Comparison of ENCODE assay signal across 21 cellular contexts in the genomic region with DNA sequence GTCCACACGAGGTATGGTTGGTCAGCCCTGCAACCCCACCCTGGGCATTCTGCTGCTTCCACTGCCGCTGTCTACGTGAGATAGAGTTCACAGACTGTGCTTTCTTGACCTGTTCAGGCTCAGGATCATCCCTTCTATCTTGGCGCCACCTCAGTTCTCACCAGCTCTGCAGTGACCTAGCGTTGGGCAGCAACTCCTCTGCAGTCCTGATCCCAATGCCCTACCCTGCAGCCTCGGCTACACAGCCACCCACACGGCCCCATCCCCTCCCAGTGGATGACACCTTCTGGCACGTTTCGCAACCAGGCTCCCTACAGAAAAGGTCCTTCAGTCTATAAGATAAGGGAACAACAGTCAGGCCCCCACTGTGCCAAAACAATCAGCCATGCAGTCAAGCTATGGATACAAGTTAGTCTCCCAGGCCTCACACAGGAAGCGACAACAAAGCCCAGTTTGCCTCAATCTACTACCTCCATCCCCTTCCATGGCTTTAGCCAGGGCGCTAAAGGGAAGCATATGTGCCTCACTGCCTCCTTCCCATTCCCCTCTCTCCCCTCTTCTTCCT.
"Had no signal": no experiment of that assay in that cellular context is flagged by ENCODE, and none has a peak within 500 bp of the region (broad histone marks: within the 10 kb centered on the region; RNA-seq: fewer than 3 reads in every experiment).

No MANE protein-coding gene starts in this region.

- H3K27ac ChIP-seq: epithelial cell of prostate, pancreas, sigmoid colon, SK-N-MC had no signal

- H3K4me1 ChIP-seq: pancreas, sigmoid colon had no signal

- H3K4me3 Mint-ChIP-seq: activated B cell treated with CpG ODN at 0.5 μM for 24 hours; activated CD8-positive, alpha-beta T cell treated with anti-CD3 and anti-CD28 coated beads for 36 hours; activated naive CD8-positive, alpha-beta T cell treated with anti-CD3 and anti-CD28 coated beads, Interleukin-2, amount 10 ng/mL, durations not matched to agents 7 days and 5 days; brain; stimulated activated naive B cell treated with anti-CD40 and anti-IgM and Interleukin-4, amounts not matched to agents 10 μg/mL and 1 μg/mL and 100 μg/mL, for 72 hours had no signal

- H3K9me3 Mint-ChIP-seq: activated B cell treated with CpG ODN at 0.5 μM for 24 hours; activated CD8-positive, alpha-beta T cell treated with anti-CD3 and anti-CD28 coated beads for 36 hours; activated naive CD8-positive, alpha-beta T cell treated with anti-CD3 and anti-CD28 coated beads, Interleukin-2, amount 10 ng/mL, durations not matched to agents 7 days and 5 days; activated T-helper 2 cell treated with anti-CD3 and anti-CD28 coated beads, Interferon-gamma antibody, Interleukin-2, Interleukin-4, amounts not matched to agents 10 μg/mL and 5 μg/mL and 100 μg/mL, durations not matched to agents 14 hours and 24 hours and 36 hours; brain; stimulated activated naive B cell treated with anti-CD40 and anti-IgM and Interleukin-4, amounts not matched to agents 10 μg/mL and 1 μg/mL and 100 μg/mL, for 72 hours had no signal

- FAIRE-seq: keratinocyte, pancreas had no signal

- H3K27ac Mint-ChIP-seq: activated B cell treated with CpG ODN at 0.5 μM for 24 hours; activated CD8-positive, alpha-beta T cell treated with anti-CD3 and anti-CD28 coated beads for 36 hours; activated naive CD8-positive, alpha-beta T cell treated with anti-CD3 and anti-CD28 coated beads, Interleukin-2, amount 10 ng/mL, durations not matched to agents 7 days and 5 days; activated T-helper 2 cell treated with anti-CD3 and anti-CD28 coated beads, Interferon-gamma antibody, Interleukin-2, Interleukin-4, amounts not matched to agents 10 μg/mL and 5 μg/mL and 100 μg/mL, durations not matched to agents 14 hours and 24 hours and 36 hours; brain; stimulated activated naive B cell treated with anti-CD40 and anti-IgM and Interleukin-4, amounts not matched to agents 10 μg/mL and 1 μg/mL and 100 μg/mL, for 72 hours had no signal

- H3K4me3 ChIP-seq: pancreas, sigmoid colon, SK-N-MC had no signal

- H3K36me3 ChIP-seq: pancreas, sigmoid colon had no signal

- H3K9me3 ChIP-seq: pancreas, sigmoid colon had no signal

- H3K4me1 Mint-ChIP-seq: activated B cell treated with CpG ODN at 0.5 μM for 24 hours; activated naive CD8-positive, alpha-beta T cell treated with anti-CD3 and anti-CD28 coated beads, Interleukin-2, amount 10 ng/mL, durations not matched to agents 7 days and 5 days; stimulated activated naive B cell treated with anti-CD40 and anti-IgM and Interleukin-4, amounts not matched to agents 10 μg/mL and 1 μg/mL and 100 μg/mL, for 72 hours had no signal

- DNase-seq: activated B cell treated with CpG ODN at 0.5 μM for 24 hours; activated CD4-positive, alpha-beta T cell treated with anti-CD3 and anti-CD28 coated beads for 4 hours; activated CD8-positive, alpha-beta T cell treated with anti-CD3 and anti-CD28 coated beads for 36 hours; activated naive CD4-positive, alpha-beta T cell treated with Interleukin-2 at 50 U/mL for 16 hours; activated naive CD8-positive, alpha-beta T cell treated with anti-CD3 and anti-CD28 coated beads, Interleukin-2, amount 10 ng/mL, durations not matched to agents 7 days and 5 days; activated T-cell treated with anti-CD3 and anti-CD28 coated beads, Interleukin-2, amount 50 U/mL, for 1 hour; caudate nucleus; foreskin fibroblast; glutamatergic neuron; hippocampal formation; midbrain; pancreas; sigmoid colon; stimulated activated CD4-positive, alpha-beta T cell treated with anti-CD3 and anti-CD28 coated beads, Interleukin-4, amount 100 ng/mL, for 24 hours; stimulated activated naive B cell treated with anti-CD40 and anti-IgM and Interleukin-4, amounts not matched to agents 10 μg/mL and 1 μg/mL and 100 μg/mL, for 72 hours; trophoblast cell had no signal

- H3K27me3 ChIP-seq: pancreas, sigmoid colon had no signal

- ATAC-seq: activated CD8-positive, alpha-beta T cell treated with anti-CD3 and anti-CD28 coated beads for 36 hours; pancreas; stimulated activated naive B cell treated with anti-CD40 and anti-IgM and Interleukin-4, amounts not matched to agents 10 μg/mL and 1 μg/mL and 100 μg/mL, for 72 hours had no signal

- H3K27me3 Mint-ChIP-seq: brain had no signal

- H3K36me3 Mint-ChIP-seq: activated naive CD8-positive, alpha-beta T cell treated with anti-CD3 and anti-CD28 coated beads, Interleukin-2, amount 10 ng/mL, durations not matched to agents 7 days and 5 days; brain; stimulated activated naive B cell treated with anti-CD40 and anti-IgM and Interleukin-4, amounts not matched to agents 10 μg/mL and 1 μg/mL and 100 μg/mL, for 72 hours had no signal
